Comparison of ENCODE assay signal across 24 cellular contexts in the genomic region with DNA sequence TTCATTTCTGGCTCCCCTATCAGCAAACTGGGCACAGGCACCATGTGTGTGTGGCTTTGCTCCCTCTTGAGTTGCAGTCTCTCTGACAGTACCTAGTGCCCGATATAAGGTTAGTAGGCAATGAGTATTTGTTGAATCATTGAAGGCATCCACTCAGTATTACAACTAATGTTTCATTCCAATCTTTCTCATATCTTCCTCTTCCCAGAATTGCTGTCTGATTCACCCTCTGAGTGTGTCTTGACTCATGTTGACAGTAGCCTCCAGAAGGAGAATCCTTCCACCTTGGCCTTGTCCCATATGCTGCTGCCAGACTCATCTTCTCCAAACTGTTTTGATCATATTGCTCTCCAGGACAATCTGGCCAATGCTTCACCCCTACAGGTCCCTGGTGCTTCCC.
DNase-seq lines count a peak whose midpoint lies in the region; ATAC-seq and TF ChIP-seq lines count a peak whose summit lies in the region.
"Had no signal": no experiment of that assay in that cellular context is flagged by ENCODE, and none has a peak within 500 bp of the region (broad histone marks: within the 10 kb centered on the region; RNA-seq: fewer than 3 reads in every experiment).

No MANE protein-coding gene starts in this region.

- no peaks in the 10 kb centered on the region for H3K27me3 ChIP-seq in neuronal stem cell (ENCODE audit: control insufficient read depth in 3 of 3, insufficient read depth in 3 of 3, low read depth in 1 of 3, low read length in 3 of 3)
- H3K27me3 ChIP-seq: BE2C, sigmoid colon, suprapubic skin had no signal

- no peaks in the 10 kb centered on the region for H3K36me3 ChIP-seq in neuronal stem cell (replicated peaks in 1 of 2; ENCODE audit: control insufficient read depth in 2 of 2, insufficient read depth in 2 of 2, low read length in 2 of 2)
- H3K36me3 ChIP-seq: BE2C, sigmoid colon, suprapubic skin had no signal

- no peak overlapping the region for H3K14ac ChIP-seq in neuronal stem cell (ENCODE audit: low read length)

- no peak overlapping the region for H2BK12ac ChIP-seq in neuronal stem cell (ENCODE audit: low read length)

- H3K18ac ChIP-seq in neuronal stem cell (ENCODE audit: low read length): no peak overlapping the region

- no peak overlapping the region for H3K23ac ChIP-seq in neuronal stem cell (ENCODE audit: low read depth, low read length, poor library complexity)

- H2BK5ac ChIP-seq in neuronal stem cell (ENCODE audit: low read length): no peak overlapping the region

- H2BK120ac ChIP-seq in neuronal stem cell (ENCODE audit: low read depth, low read length): no peak overlapping the region

- H3K27ac ChIP-seq in neuronal stem cell (replicated peaks; ENCODE audit: low read length): no peak overlapping the region
- H3K27ac ChIP-seq: coronary artery, sigmoid colon, suprapubic skin had no signal

- DNase-seq in AG08396 (ENCODE audit: low spot score) (peak; percentile 57), M059J (ENCODE audit: low read depth) (peak; percentile 22), astrocyte of the spinal cord (ENCODE audit: low read depth, low spot score) (peak; percentile 8), hepatic stellate cell (ENCODE audit: low spot score) (peak; percentile 70), NCI-H1930 (lab: John Stamatoyannopoulos, UW) (no peak), NCI-H82 treated with DMSO at 0.1 percent for 48 hours (lab: John Stamatoyannopoulos, UW; ENCODE audit: unreplicated experiment) (no peak), neuronal stem cell (ENCODE audit: low spot score) (no peak)
- no peak for DNase-seq in activated naive CD4-positive, alpha-beta T cell treated with anti-CD3 and anti-CD28 coated beads, Interleukin-2, amount 50 U/mL, for 72 hours (ENCODE audit: low spot score in 2 of 2)
- DNase-seq: activated CD4-positive, CD25-positive, alpha-beta regulatory T cell treated with anti-CD3 and anti-CD28 coated beads, Interleukin-2, amount 50 U/mL, for 72 hours; activated CD8-positive, alpha-beta memory T cell treated with anti-CD3 and anti-CD28 coated beads, Interleukin-2, amount 10 ng/mL, durations not matched to agents 7 days and 5 days; activated effector memory CD4-positive, alpha-beta T cell treated with Interleukin-2 at 50 U/mL for 16 hours; aorta; BE2C; hypothalamus; KBM-7; NCI-H1105 treated with DMSO at 0.1 percent for 48 hours; occipital lobe; Right ventricle myocardium superior; sigmoid colon; stimulated activated CD4-positive, alpha-beta T cell treated with anti-CD3 and anti-CD28 coated beads, Interleukin-4, amount 100 ng/mL, for 1 hour; T-helper 2 cell had no signal

- H4K91ac ChIP-seq in neuronal stem cell (ENCODE audit: low read depth, low read length, poor library complexity): no peak overlapping the region

- no peak for TF ChIP-seq CTCF in astrocyte of the spinal cord (IDR thresholded peaks at IDR 0.05; ENCODE audit: low read depth, low read length)

- WGBS in neuronal stem cell (ENCODE audit: extremely low coverage in 2 of 2, insufficient read length in 2 of 2, insufficient replicate concordance in 1 of 2), 2 donors: no CpG with 5 or more reads among the region's 1 CpG

- in situ Hi-C loops in astrocyte of the spinal cord (cut with HindIII; ENCODE audit: low sequenced_read_pairs): no loop called here

- H4K8ac ChIP-seq in neuronal stem cell (ENCODE audit: low read depth, low read length): no peak overlapping the region

- H3K4me3 ChIP-seq in astrocyte of the spinal cord (ENCODE audit: low read depth, low read length): no peak overlapping the region
- no peak overlapping the region for H3K4me3 ChIP-seq in neuronal stem cell (ENCODE audit: low read length in 2 of 2)
- H3K4me3 ChIP-seq: coronary artery, GM23338, sigmoid colon, suprapubic skin had no signal

- H2AFZ ChIP-seq in neuronal stem cell (ENCODE audit: low read length): no peak overlapping the region
- H2AFZ ChIP-seq: GM23338 had no signal

- no peak for ATAC-seq in activated naive CD4-positive, alpha-beta T cell treated with anti-CD3 and anti-CD28 coated beads, Interleukin-2, amount 50 U/mL, for 72 hours
- ATAC-seq: activated CD8-positive, alpha-beta memory T cell treated with anti-CD3 and anti-CD28 coated beads, Interleukin-2, amount 10 ng/mL, durations not matched to agents 7 days and 5 days; GM23338 had no signal

- H2AK5ac ChIP-seq in neuronal stem cell (ENCODE audit: low read depth, low read length): no peak overlapping the region

- no peak overlapping the region for H3K9ac ChIP-seq in neuronal stem cell (ENCODE audit: low read depth, low read length, poor library complexity)

- peaks cover 10 to 16% of the 10 kb centered on the region in 2 donors for H3K9me3 Mint-ChIP-seq in activated naive CD4-positive, alpha-beta T cell treated with anti-CD3 and anti-CD28 coated beads, Interleukin-2, amount 50 U/mL, for 72 hours

- H3K79me1 ChIP-seq in neuronal stem cell (ENCODE audit: low read depth, low read length): no peaks in the 10 kb centered on the region

- no peak overlapping the region for H2BK15ac ChIP-seq in neuronal stem cell (ENCODE audit: low read length)

- no peak overlapping the region for H3K27ac Mint-ChIP-seq in activated naive CD4-positive, alpha-beta T cell treated with anti-CD3 and anti-CD28 coated beads, Interleukin-2, amount 50 U/mL, for 72 hours
- H3K27ac Mint-ChIP-seq: activated CD8-positive, alpha-beta memory T cell treated with anti-CD3 and anti-CD28 coated beads, Interleukin-2, amount 10 ng/mL, durations not matched to agents 7 days and 5 days; GM23338 had no signal

- no peak overlapping the region for H3K4me2 ChIP-seq in neuronal stem cell (ENCODE audit: insufficient read depth, low read length, poor library complexity, severe bottlenecking)
- H3K4me2 ChIP-seq: GM23338 had no signal

- no peaks in the 10 kb centered on the region for H3K9me3 ChIP-seq in neuronal stem cell (replicated peaks in 1 of 2; ENCODE audit: control insufficient read depth in 2 of 2, insufficient read depth in 1 of 2, low read depth in 1 of 2, low read length in 2 of 2)
- H3K9me3 ChIP-seq: BE2C, sigmoid colon, suprapubic skin had no signal

- no peaks in the 10 kb centered on the region for H3K4me1 ChIP-seq in neuronal stem cell (ENCODE audit: control insufficient read depth in 2 of 2, insufficient read depth in 1 of 2, low read depth in 1 of 2, low read length in 2 of 2)
- H3K4me1 ChIP-seq: BE2C, sigmoid colon, suprapubic skin had no signal

- no peak overlapping the region for H3K4ac ChIP-seq in neuronal stem cell (ENCODE audit: low read length)

- H3K36me3 Mint-ChIP-seq in activated naive CD4-positive, alpha-beta T cell treated with anti-CD3 and anti-CD28 coated beads, Interleukin-2, amount 50 U/mL, for 72 hours: peaks cover 4 to 13% of the 10 kb centered on the region in 2 donors
- H3K36me3 Mint-ChIP-seq: activated CD8-positive, alpha-beta memory T cell treated with anti-CD3 and anti-CD28 coated beads, Interleukin-2, amount 10 ng/mL, durations not matched to agents 7 days and 5 days had no signal

Comparison
In these comparisons a context has a peak if more than half of its experiments do, and no peak if none do; other contexts are left out.
1. DNase-seq: peak in AG08396 (single experiment), M059J (single experiment), astrocyte of the spinal cord (single experiment) and hepatic stellate cell (single experiment); none in activated naive CD4-positive, alpha-beta T cell treated with anti-CD3 and anti-CD28 coated beads, Interleukin-2, amount 50 U/mL, for 72 hours (0 of 2), NCI-H1930 (0 of 2), NCI-H82 treated with DMSO at 0.1 percent for 48 hours (single experiment) and neuronal stem cell (single experiment).